ENCODE assay signal across 1 cellular context in the genomic region with DNA sequence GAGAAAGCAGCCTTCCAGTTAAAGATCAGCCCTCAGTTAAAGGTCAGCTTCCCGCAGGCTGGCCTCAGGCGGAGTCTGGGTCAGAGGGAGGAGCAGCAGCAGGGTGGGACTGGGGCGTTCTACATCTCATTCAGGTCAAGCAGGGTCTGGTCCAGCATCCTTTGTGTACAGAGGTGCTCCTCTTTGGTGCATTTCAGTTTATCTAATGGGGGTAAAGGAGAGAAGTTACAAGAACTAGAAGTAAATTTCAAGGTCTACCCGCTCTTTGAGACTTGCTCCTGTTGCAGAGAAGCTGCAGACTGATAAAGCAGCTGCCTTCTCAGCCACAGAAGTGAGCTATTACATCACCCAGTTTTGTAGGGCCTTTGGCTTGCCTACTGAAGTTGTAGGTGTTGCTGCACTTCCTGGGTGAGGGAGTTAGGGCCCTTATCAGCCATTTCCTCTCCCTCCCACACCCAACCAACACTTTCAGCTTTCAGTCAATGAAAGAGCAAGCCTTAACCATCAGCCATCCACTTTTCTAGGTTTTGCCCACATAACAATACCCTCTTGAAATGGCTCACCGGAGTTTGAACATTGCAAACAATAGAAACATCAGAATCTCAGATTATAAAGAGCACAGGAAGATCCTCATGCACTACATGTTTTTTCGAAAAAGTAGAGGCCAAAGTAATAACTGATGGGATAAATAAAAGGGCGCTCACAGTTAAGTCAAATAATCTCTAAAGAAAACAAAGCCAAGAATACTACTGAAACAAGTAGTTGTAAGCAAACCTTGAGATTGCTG.
TF ChIP-seq lines count a peak whose summit lies in the region.

No MANE protein-coding gene starts in this region.

TF ChIP-seq in H1, 55 proteins besides CTCF, POLR2A, EP300 and RAD21:
- TF ChIP-seq TAF7 (optimal IDR thresholded peaks at IDR 0.05; ENCODE audit: borderline replicate concordance, low read depth, low read length) (no peak), CHD2 (IDR thresholded peaks at IDR 0.05; ENCODE audit: low read length) (no peak)
